14 cellular contexts compared by ENCODE assay signal in the genomic region with DNA sequence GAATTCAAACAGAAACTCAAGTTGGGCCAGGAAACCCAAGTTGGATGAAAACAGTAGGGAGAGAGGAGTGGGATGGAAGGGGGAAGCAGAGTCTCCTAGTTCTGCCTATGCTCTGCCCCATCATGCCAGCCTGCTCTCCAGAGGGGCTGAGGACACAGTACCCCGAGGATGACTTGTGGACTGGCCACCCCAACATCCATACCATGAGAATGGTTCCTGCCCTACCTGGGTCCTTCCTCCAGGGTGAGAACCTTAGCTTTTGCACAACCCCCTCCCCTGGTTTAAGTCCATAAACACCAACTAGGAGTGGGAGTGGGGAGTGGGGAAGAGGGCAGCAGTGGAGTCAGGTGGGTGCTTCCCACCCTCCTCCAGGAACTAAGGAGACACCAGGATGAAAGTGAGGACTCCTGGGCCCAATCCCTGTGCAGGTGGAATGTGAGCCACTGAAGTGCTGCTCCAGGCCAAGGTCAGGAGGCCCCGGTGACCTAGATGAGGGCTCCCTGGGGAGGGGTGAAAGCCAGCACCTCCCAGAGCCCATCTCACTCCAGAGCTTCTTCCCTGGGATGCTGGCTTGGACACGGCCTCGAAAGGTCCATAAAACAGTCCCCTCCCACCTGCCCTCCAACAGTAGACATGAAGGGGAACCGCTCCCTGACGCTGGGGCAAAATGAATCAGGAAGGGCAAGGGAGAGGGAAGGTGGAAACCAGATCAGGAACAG. TPM values are rescaled to one million over a fixed set of nuclear protein-coding genes. Genes with fewer than 3 reads are reported as not detected.
A peak's percentile ranks its signal among the peaks of the same experiment; 100 is the strongest.
DNase-seq lines count a peak whose midpoint lies in the region; ATAC-seq and TF ChIP-seq lines count a peak whose summit lies in the region.
"Had no signal": no experiment of that assay in that cellular context is flagged by ENCODE, and none has a peak within 500 bp of the region (broad histone marks: within the 10 kb centered on the region; RNA-seq: fewer than 3 reads in every experiment).

No MANE protein-coding gene starts in this region.

- H3K36me3 ChIP-seq in OCI-LY3 (replicated peaks; ENCODE audit: low read depth, low read length) (no peaks in the 10 kb centered on the region), esophagus squamous epithelium (peaks cover 0 to 88% (median 8%) of the 10 kb centered on the region in 3 donors), psoas muscle (ENCODE audit: insufficient read depth in 1 of 2, low read depth in 1 of 2) (peaks cover 0 to 49% of the 10 kb centered on the region in 2 donors)
- H3K36me3 ChIP-seq: brain microvascular endothelial cell had no signal

- no TSS peak for BruUV-seq in Calu3 (replicated peaks; lab: Mats Ljungman, UMichigan)

- DNase-seq in Calu3 (no peak), esophagus squamous epithelium (lab: John Stamatoyannopoulos, UW) (no peak), psoas muscle (peak in 1 of 2 donors; percentile 39), hepatic stellate cell (ENCODE audit: low spot score) (no peak), NCI-H526 treated with DMSO at 0.1 percent for 48 hours (lab: John Stamatoyannopoulos, UW) (no peak), cerebellar nuclear complex (lab: John Stamatoyannopoulos, UW) (no peak), NCI-H1417 (lab: John Stamatoyannopoulos, UW) (no peak)
- DNase-seq: brain microvascular endothelial cell; CD8-positive, alpha-beta T cell; NCI-H510A treated with DMSO at 0.1 percent for 48 hours; SHP77 treated with DMSO at 0.1 percent for 48 hours; stimulated activated naive CD4-positive, alpha-beta T cell had no signal

- 0 out of 2 replicates have a peak, but pooled peaks cover 3% of the 10 kb centered on the region for H4K20me1 ChIP-seq in OCI-LY3 (ENCODE audit: insufficient read depth, low read length)

- no peak overlapping the region for H3K9ac ChIP-seq in OCI-LY3 (ENCODE audit: low read length)

- no peak overlapping the region for H2AFZ ChIP-seq in OCI-LY3 (ENCODE audit: low read depth, low read length)

- no peaks in the 10 kb centered on the region for H3K27me3 Mint-ChIP-seq in Calu3 (ENCODE audit: unreplicated experiment)
- H3K27me3 Mint-ChIP-seq: activated T-cell treated with anti-CD3 and anti-CD28 coated beads, Interleukin-2, amount 50 U/mL, for 24 hours had no signal

- H3K27ac ChIP-seq in OCI-LY3 (ENCODE audit: low read length) (no peak overlapping the region), esophagus squamous epithelium (peak overlapping the region; percentile 56 to 84 (median 74)), psoas muscle (no peak overlapping the region)
- H3K27ac ChIP-seq: brain microvascular endothelial cell had no signal

- CTCF ChIA-PET in Calu3 (lab: Charles Lee) = interaction anchor here (1.5 to 3.6 kb wide), 2 partner anchors 21 to 126 kb away, joined by 8 to 14 read pairs; no protein-coding TSS in a partner anchor

- H3K27ac Mint-ChIP-seq in Calu3 (ENCODE audit: unreplicated experiment) = peak overlapping the region; percentile 65
- H3K27ac Mint-ChIP-seq: activated T-cell treated with anti-CD3 and anti-CD28 coated beads, Interleukin-2, amount 50 U/mL, for 24 hours; CD8-positive, alpha-beta T cell had no signal

- H3K4me3 ChIP-seq in OCI-LY3 (ENCODE audit: low read length) = no peak overlapping the region
- H3K4me3 ChIP-seq in esophagus squamous epithelium = peak overlapping the region in 3 of 4 donors; percentile 45 to 61 (median 49)
- peak overlapping the region; percentile 63 for H3K4me3 ChIP-seq in psoas muscle

- 85 to 100% methylated on average over 1 to 6 of the region's 6 CpGs for WGBS in esophagus squamous epithelium, 2 donors
- 69 to 75% (median 75%) methylated on average over 6 of the region's 6 CpGs for WGBS in psoas muscle, 3 donors

- no peak for ATAC-seq in psoas muscle
- ATAC-seq: CD8-positive, alpha-beta T cell had no signal

- peaks cover 19% of the 10 kb centered on the region for H3K36me3 Mint-ChIP-seq in Calu3 (ENCODE audit: insufficient read depth, unreplicated experiment)
- H3K36me3 Mint-ChIP-seq: CD8-positive, alpha-beta T cell had no signal

- H3K9me3 Mint-ChIP-seq in Calu3 (ENCODE audit: low read depth, unreplicated experiment) = no peaks in the 10 kb centered on the region
- H3K9me3 Mint-ChIP-seq: activated T-cell treated with anti-CD3 and anti-CD28 coated beads, Interleukin-2, amount 50 U/mL, for 24 hours; CD8-positive, alpha-beta T cell had no signal

- peaks cover 42% of the 10 kb centered on the region for H3K4me1 Mint-ChIP-seq in Calu3 (ENCODE audit: low read depth, unreplicated experiment)

- H3K4me3 Mint-ChIP-seq in Calu3 (ENCODE audit: low read depth, unreplicated experiment) = peak overlapping the region; percentile 73

- intact Hi-C loops in Calu3 (cut with micrococcal nuclease; ENCODE audit: unreplicated experiment) (no loop called here), esophagus squamous epithelium (cut with DNase I) (no loop called here), psoas muscle (cut with DNase I) (loop anchor here in 1 of 2 donors (10.0 kb wide), 1 partner anchor 393 kb away; the partner anchor contains the start of gene HOXC10)

- TF ChIP-seq CTCF in Calu3 (IDR thresholded peaks at IDR 0.05; ENCODE audit: unreplicated experiment) (no peak), OCI-LY3 (IDR thresholded peaks at IDR 0.05; ENCODE audit: low read depth, low read length) (no peak), esophagus squamous epithelium (IDR thresholded peaks at IDR 0.05) (no peak), psoas muscle (IDR thresholded peaks at IDR 0.05) (no peak)

- H3K4me2 ChIP-seq in OCI-LY3 (ENCODE audit: low read length) = peak overlapping the region; percentile 100

- no peaks in the 10 kb centered on the region for H3K79me2 ChIP-seq in OCI-LY3 (ENCODE audit: low read length)

- H3K4me1 ChIP-seq in OCI-LY3 (ENCODE audit: low read length) (peaks cover 14% of the 10 kb centered on the region), esophagus squamous epithelium (peaks cover 25 to 85% (median 42%) of the 10 kb centered on the region in 3 donors), psoas muscle (peaks cover 57% of the 10 kb centered on the region)

- no peak for TF ChIP-seq POLR2A in esophagus squamous epithelium (IDR thresholded peaks at IDR 0.05)

- H3K9me3 ChIP-seq in OCI-LY3 (ENCODE audit: insufficient read depth, low read length) (no peaks in the 10 kb centered on the region), esophagus squamous epithelium (no peaks in the 10 kb centered on the region), psoas muscle (no peaks in the 10 kb centered on the region)

- H3K27me3 ChIP-seq in OCI-LY3 (ENCODE audit: low read depth, low read length) (no peaks in the 10 kb centered on the region), esophagus squamous epithelium (no peaks in the 10 kb centered on the region), psoas muscle (ENCODE audit: insufficient read depth in 3 of 3, low read length in 2 of 3) (no peaks in the 10 kb centered on the region)
- H3K27me3 ChIP-seq: brain microvascular endothelial cell had no signal

RNA-seq across cellular contexts. Expression of gene ZNF385A, which starts 6.6 kb away (rescaled TPM):
- total RNA-seq in Calu3 (2022) = 9.1 and 9.5 TPM in 2 replicates
- total RNA-seq in esophagus squamous epithelium = 100 to 1,000 TPM in 1 of 4 donors, 10 to 100 TPM in 3; 25.2 to 106 (median 37.8) TPM
- total RNA-seq in psoas muscle = 10 to 100 TPM; 25.5 to 85.8 (median 68.9) TPM
- 10 to 100 TPM in 2 of 3 donors, 1 to 10 TPM in 1; 4.9 to 28.0 (median 24.5) TPM for polyA plus RNA-seq in psoas muscle

RNA-seq across cellular contexts. Expression of gene GPR84, which starts 13.7 kb away (rescaled TPM):
- total RNA-seq in Calu3 (2022) (not detected in 2 replicates), esophagus squamous epithelium (under 1 TPM in 1 of 4 donors, not detected in 3; 0.38 TPM), psoas muscle (under 1 TPM in 1 of 4 donors, not detected in 3; 0.40 TPM)
- polyA plus RNA-seq in psoas muscle = under 1 TPM in 1 of 3 donors, not detected in 2; 0.16 TPM
- total RNA-seq: CD8-positive, alpha-beta T cell had no signal

RNA-seq across cellular contexts. Expression of gene ITGA5, which starts 41.1 kb away (rescaled TPM):
- total RNA-seq in Calu3 (2022) (8.0 and 9.5 TPM in 2 replicates), esophagus squamous epithelium (100 to 1,000 TPM in 1 of 4 donors, 10 to 100 TPM in 2, 1 to 10 TPM in 1; 7.5 to 112 (median 37.3) TPM), psoas muscle (10 to 100 TPM; 24.0 to 80.3 (median 41.9) TPM)
- 100 to 1,000 TPM in 1 of 3 donors, 10 to 100 TPM in 2; 13.7 to 244 (median 39.7) TPM for polyA plus RNA-seq in psoas muscle

RNA-seq across cellular contexts. Expression of gene COPZ1, which starts 53.0 kb away (rescaled TPM):
- total RNA-seq in Calu3 (2022) (173 and 190 TPM in 2 replicates), esophagus squamous epithelium (100 to 1,000 TPM in 2 of 4 donors, 10 to 100 TPM in 2; 68.1 to 153 (median 97.9) TPM), psoas muscle (100 to 1,000 TPM in 1 of 4 donors, 10 to 100 TPM in 3; 84.4 to 102 (median 93.0) TPM)
- polyA plus RNA-seq in psoas muscle = 100 to 1,000 TPM in 1 of 3 donors, 10 to 100 TPM in 2; 77.8 to 131 (median 86.6) TPM

Comparison
In these comparisons a context has a peak if more than half of its experiments do, and no peak if none do; other contexts are left out.
1. H3K27ac ChIP-seq: peak in esophagus squamous epithelium (4 of 4); none in OCI-LY3 (single experiment) and psoas muscle (single experiment).